18 cellular contexts compared by ENCODE assay signal in genomic region chr11:35347921-35348331, GRCh38.
DNase-seq lines count a peak whose midpoint lies in the region; ATAC-seq, FAIRE-seq and TF ChIP-seq lines count a peak whose summit lies in the region.
"Had no signal": no experiment of that assay in that cellular context is flagged by ENCODE, and none has a peak within 500 bp of the region (broad histone marks: within the 10 kb centered on the region; RNA-seq: fewer than 3 reads in every experiment).

No MANE protein-coding gene starts in this region.

- H3K9me3 ChIP-seq in keratinocyte (ENCODE audit: control insufficient read depth, low read depth, low read length) = no peaks in the 10 kb centered on the region
- H3K9me3 ChIP-seq in upper lobe of right lung = no peaks in the 10 kb centered on the region
- H3K9me3 ChIP-seq: thyroid gland had no signal

- DNase-seq in AG10803 (ENCODE audit: low read depth) (peak; percentile 90), HCEC 1CT (peak; percentile 63), bronchial epithelial cell (ENCODE audit: low read depth) (peak; percentile 45), keratinocyte (ENCODE audit: low read depth, low spot score) (peak; percentile 9), upper lobe of right lung (no peak), SKM-1 treated with dmso at 0.1 percent for 144 hours (lab: John Stamatoyannopoulos, UW; ENCODE audit: unreplicated experiment) (no peak)
- no peak for DNase-seq in stimulated activated naive CD4-positive, alpha-beta T cell treated with Interleukin-2 at 50 U/mL for 16 hours (lab: John Stamatoyannopoulos, UW)
- DNase-seq: activated naive CD8-positive, alpha-beta T cell treated with anti-CD3 and anti-CD28 coated beads for 36 hours; CD8-positive, alpha-beta T cell; dermis blood vessel endothelial cell; foreskin keratinocyte; NCI-H1436 treated with DMSO at 0.1 percent for 48 hours; NCI-H510A; T-cell; thyroid gland had no signal

- H3K4me1 ChIP-seq in keratinocyte (ENCODE audit: control insufficient read depth, extremely low read depth, insufficient read depth, low read length) (peaks cover 11% of the 10 kb centered on the region), upper lobe of right lung (peaks cover 16% of the 10 kb centered on the region)
- H3K4me1 ChIP-seq: parathyroid adenoma, thyroid gland had no signal

- TF ChIP-seq CTCF in AG10803 (conservative IDR thresholded peaks at IDR 0.05; ENCODE audit: low read length) (no peak), bronchial epithelial cell (IDR thresholded peaks at IDR 0.05; ENCODE audit: insufficient read depth, low read length, severe bottlenecking) (no peak), keratinocyte (optimal IDR thresholded peaks at IDR 0.05 in 1 of 3, IDR thresholded peaks at IDR 0.05 in 1 of 3, conservative IDR thresholded peaks at IDR 0.05 in 1 of 3; ENCODE audit: extremely low read depth in 1 of 3, insufficient read depth in 2 of 3, low read length in 3 of 3) (no peak), upper lobe of right lung (IDR thresholded peaks at IDR 0.05) (no peak)

- no peak overlapping the region for H3K4me2 ChIP-seq in keratinocyte (ENCODE audit: control insufficient read depth, extremely low read depth, insufficient read depth, low read depth, low read length)

- dilution Hi-C loops in keratinocyte (cut with MboI; ENCODE audit: extremely low pct_ligation_motif_present, low sequenced_read_pairs) = no loop called here

- no peaks in the 10 kb centered on the region for H3K79me2 ChIP-seq in keratinocyte (ENCODE audit: control insufficient read depth, insufficient read depth, low read length)
- H3K79me2 ChIP-seq: parathyroid adenoma had no signal

- FAIRE-seq in bronchial epithelial cell (lab: Jason Lieb, UNC) (no peak), keratinocyte (lab: Jason Lieb, UNC) (peak; percentile 34)
- FAIRE-seq: GM18507 had no signal

- H3K9ac ChIP-seq in keratinocyte (ENCODE audit: control insufficient read depth, extremely low read depth, insufficient read depth, low read length) = no peak overlapping the region
- H3K9ac ChIP-seq: parathyroid adenoma had no signal

- H4K20me1 ChIP-seq in keratinocyte (ENCODE audit: control insufficient read depth, extremely low read depth, insufficient read depth, low read length) = no peaks in the 10 kb centered on the region

- ATAC-seq in upper lobe of right lung = no peak
- ATAC-seq in GM21447 (IDR thresholded peaks at IDR 0.05; ENCODE audit: unreplicated experiment) = no peak
- ATAC-seq: CD8-positive, alpha-beta T cell; foreskin keratinocyte; T-cell had no signal

- no peaks in the 10 kb centered on the region for H3K36me3 ChIP-seq in bronchial epithelial cell (ENCODE audit: control insufficient read depth, insufficient read depth, low read length)
- no peaks in the 10 kb centered on the region for H3K36me3 ChIP-seq in keratinocyte (ENCODE audit: control insufficient read depth in 2 of 2, extremely low read depth in 1 of 2, insufficient read depth in 2 of 2, low read length in 2 of 2)
- no peaks in the 10 kb centered on the region for H3K36me3 ChIP-seq in upper lobe of right lung
- H3K36me3 ChIP-seq: thyroid gland had no signal

- no peak overlapping the region for H2AFZ ChIP-seq in keratinocyte (ENCODE audit: control insufficient read depth, low read length)
- H2AFZ ChIP-seq: parathyroid adenoma had no signal

- H3K27ac ChIP-seq in keratinocyte (ENCODE audit: control insufficient read depth, insufficient read depth, low read length) = no peak overlapping the region
- H3K27ac ChIP-seq in upper lobe of right lung = no peak overlapping the region
- H3K27ac ChIP-seq: foreskin keratinocyte, parathyroid adenoma, thyroid gland had no signal

- H3K27me3 ChIP-seq in bronchial epithelial cell (ENCODE audit: control insufficient read depth, insufficient read depth, low read length) (no peaks in the 10 kb centered on the region), keratinocyte (ENCODE audit: control insufficient read depth, extremely low read depth, insufficient read depth, low read length) (no peaks in the 10 kb centered on the region), upper lobe of right lung (no peaks in the 10 kb centered on the region)
- H3K27me3 ChIP-seq: foreskin keratinocyte, thyroid gland had no signal

- H3K4me3 ChIP-seq in AG10803 (ENCODE audit: low read length) (no peak overlapping the region), bronchial epithelial cell (ENCODE audit: low read depth, low read length) (no peak overlapping the region), keratinocyte (ENCODE audit: control insufficient read depth in 2 of 3, extremely low read depth in 1 of 3, insufficient read depth in 2 of 3, low read depth in 1 of 3, low read length in 3 of 3) (no peak overlapping the region), upper lobe of right lung (no peak overlapping the region)
- H3K4me3 ChIP-seq: thyroid gland had no signal

- intact Hi-C loops in upper lobe of right lung (cut with DNase I) = no loop called here

- no peaks in the 10 kb centered on the region for H3K9me1 ChIP-seq in keratinocyte (ENCODE audit: control insufficient read depth, extremely low read depth, insufficient read depth, low read length)

Comparison
In these comparisons a context has a peak if more than half of its experiments do, and no peak if none do; other contexts are left out.
1. DNase-seq: peak in AG10803 (single experiment), HCEC 1CT (single experiment), bronchial epithelial cell (single experiment) and keratinocyte (single experiment); none in upper lobe of right lung (single experiment), stimulated activated naive CD4-positive, alpha-beta T cell treated with Interleukin-2 at 50 U/mL for 16 hours (single experiment) and SKM-1 treated with dmso at 0.1 percent for 144 hours (single experiment).